Comparison of ENCODE assay signal across 1 cellular context in the genomic region with DNA sequence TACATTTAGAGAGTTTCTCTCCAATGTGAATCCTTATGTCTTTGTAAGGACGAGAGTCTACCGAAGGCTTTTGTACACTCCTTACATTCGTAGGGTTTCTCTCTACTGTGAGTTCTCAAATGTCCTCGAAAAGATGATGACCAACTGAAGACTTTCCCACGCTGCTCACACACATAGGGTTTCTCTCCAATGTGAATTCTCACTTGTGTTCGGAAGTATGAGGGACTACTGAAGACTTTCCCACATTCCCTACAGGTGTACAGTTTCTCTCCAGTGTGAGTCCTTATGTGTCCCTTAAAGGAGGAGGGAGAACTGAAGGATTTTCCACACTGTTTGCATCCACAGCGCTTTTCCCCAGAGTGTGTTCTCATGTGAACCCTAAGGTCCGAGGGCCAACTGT.
TF ChIP-seq lines count a peak whose summit lies in the region.

No MANE protein-coding gene starts in this region.

TF ChIP-seq in HepG2, 621 proteins besides CTCF, POLR2A, EP300 and RAD21:
- TF ChIP-seq RXRB (CRISPR knock-in tag; IDR thresholded peaks at IDR 0.05; ENCODE audit: borderline replicate concordance) (no peak), TBX3 (IDR thresholded peaks at IDR 0.05; ENCODE audit: borderline replicate concordance) (no peak), ZNF572 (CRISPR knock-in tag; IDR thresholded peaks at IDR 0.05) (no peak), ZUFSP (CRISPR knock-in tag; IDR thresholded peaks at IDR 0.05; ENCODE audit: borderline replicate concordance) (no peak), MED8 (CRISPR knock-in tag; IDR thresholded peaks at IDR 0.05; ENCODE audit: insufficient replicate concordance) (no peak)
TF ChIP-seq in HepG2: peak in this region for 0.
